10 cellular contexts compared by ENCODE assay signal in the genomic region with DNA sequence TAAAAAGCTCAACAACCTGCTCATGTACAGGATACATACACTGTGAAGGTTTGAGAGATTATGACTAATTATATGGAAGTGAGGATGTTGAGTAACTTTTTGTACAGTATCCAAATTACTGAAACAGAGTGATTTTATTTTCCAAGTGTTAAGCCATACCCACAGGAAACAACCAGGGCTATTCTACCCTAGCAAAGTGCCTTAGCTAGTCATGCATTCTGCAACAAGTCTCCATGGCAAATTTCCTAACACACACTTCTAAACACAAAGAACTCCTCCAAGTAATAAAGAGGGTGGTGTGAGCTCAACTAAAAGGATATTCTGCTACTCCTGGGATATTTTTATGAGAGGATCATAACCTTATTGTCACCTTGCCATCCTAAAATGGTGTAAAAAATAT. TPM values are rescaled to one million over a fixed set of nuclear protein-coding genes. Genes with fewer than 3 reads are reported as not detected.
DNase-seq lines count a peak whose midpoint lies in the region; ATAC-seq and TF ChIP-seq lines count a peak whose summit lies in the region.
"Had no signal": no experiment of that assay in that cellular context is flagged by ENCODE, and none has a peak within 500 bp of the region (broad histone marks: within the 10 kb centered on the region; RNA-seq: fewer than 3 reads in every experiment).

No MANE protein-coding gene starts in this region.

- peaks cover 2% of the 10 kb centered on the region for H3K36me3 Mint-ChIP-seq in neural progenitor cell

- peak overlapping the region; percentile 19 for H3K27ac ChIP-seq in neural progenitor cell

- H3K9me3 Mint-ChIP-seq in neural progenitor cell: peaks cover 3% of the 10 kb centered on the region

- TF ChIP-seq CTCF in epithelial cell of proximal tubule (conservative IDR thresholded peaks at IDR 0.05; ENCODE audit: low read depth, low read length) (no peak), neural progenitor cell (IDR thresholded peaks at IDR 0.05) (no peak)

- peaks cover 19% of the 10 kb centered on the region for H3K27me3 Mint-ChIP-seq in neural progenitor cell (ENCODE audit: insufficient read depth, low read depth)

- H3K27me3 ChIP-seq in neural progenitor cell: no peaks in the 10 kb centered on the region

- ATAC-seq in GM21528 (IDR thresholded peaks at IDR 0.05; ENCODE audit: low FRiP score, unreplicated experiment) (no peak), GM19397 (IDR thresholded peaks at IDR 0.05; ENCODE audit: unreplicated experiment) (no peak)

- peaks cover 96% of the 10 kb centered on the region for H3K79me2 ChIP-seq in neural progenitor cell (ENCODE audit: low read depth)

- peaks cover 86% of the 10 kb centered on the region for H4K20me1 ChIP-seq in neural progenitor cell (ENCODE audit: low read depth)

- H3K9ac ChIP-seq in neural progenitor cell: no peak overlapping the region

- H3K27ac Mint-ChIP-seq in neural progenitor cell: no peak overlapping the region

- H3F3A ChIP-seq in neural progenitor cell (ENCODE audit: low read depth): peaks cover 18% of the 10 kb centered on the region

- H3K4me3 Mint-ChIP-seq in neural progenitor cell: no peak overlapping the region

- H3K4me1 ChIP-seq in neural progenitor cell: peaks cover 52% of the 10 kb centered on the region

- no peaks in the 10 kb centered on the region for H3K36me3 ChIP-seq in neural progenitor cell

- peak overlapping the region; percentile 95 for H3K4me2 ChIP-seq in neural progenitor cell

- H3K4me1 Mint-ChIP-seq in neural progenitor cell: peaks cover 68% of the 10 kb centered on the region

- no peak overlapping the region for H2AFZ ChIP-seq in neural progenitor cell (replicated peaks)

- H3K4me3 ChIP-seq in epithelial cell of proximal tubule (ENCODE audit: low read depth, low read length) (peak overlapping the region; percentile 38), neural progenitor cell (peak overlapping the region; percentile 85)

- DNase-seq in EH (ENCODE audit: low read depth) (peak; percentile 83), NOMO-1 treated with DMSO at 0.1 percent for 48 hours (lab: John Stamatoyannopoulos, UW; ENCODE audit: unreplicated experiment) (peak; percentile 36), epithelial cell of proximal tubule (ENCODE audit: low read depth) (peak; percentile 96), neural progenitor cell (ENCODE audit: low spot score) (no peak), NCI-H774 (lab: John Stamatoyannopoulos, UW) (no peak)
- no peak for DNase-seq in stimulated activated CD4-positive, alpha-beta T cell treated with anti-CD3 and anti-CD28 coated beads, Interleukin-2, amount 100 ng/mL, for 48 hours
- DNase-seq: effector CD8-positive, alpha-beta T cell; NCI-H1417 treated with DMSO at 0.1 percent for 48 hours had no signal

- H3K9me3 ChIP-seq in neural progenitor cell (ENCODE audit: low read depth): no peaks in the 10 kb centered on the region

RNA-seq across cellular contexts. Expression of gene LGR4, which starts 4.4 kb away (rescaled TPM):
- total RNA-seq in epithelial cell of proximal tubule: 62.7 and 64.2 TPM in 2 replicates
- total RNA-seq in neural progenitor cell (ENCODE audit: low replicate concordance): 219 and 274 TPM in 2 replicates

RNA-seq across cellular contexts. Expression of gene LIN7C, which starts 38.4 kb away (rescaled TPM):
- total RNA-seq in epithelial cell of proximal tubule (23.5 and 35.0 TPM in 2 replicates), neural progenitor cell (ENCODE audit: low replicate concordance) (44.5 and 82.1 TPM in 2 replicates)

Comparison
In these comparisons a context has a peak if more than half of its experiments do, and no peak if none do; other contexts are left out.
1. DNase-seq: peak in EH (single experiment), NOMO-1 treated with DMSO at 0.1 percent for 48 hours (single experiment) and epithelial cell of proximal tubule (single experiment); none in neural progenitor cell (single experiment), stimulated activated CD4-positive, alpha-beta T cell treated with anti-CD3 and anti-CD28 coated beads, Interleukin-2, amount 100 ng/mL, for 48 hours (0 of 2) and NCI-H774 (single experiment).